17 cellular contexts compared by ENCODE assay signal in the genomic region with DNA sequence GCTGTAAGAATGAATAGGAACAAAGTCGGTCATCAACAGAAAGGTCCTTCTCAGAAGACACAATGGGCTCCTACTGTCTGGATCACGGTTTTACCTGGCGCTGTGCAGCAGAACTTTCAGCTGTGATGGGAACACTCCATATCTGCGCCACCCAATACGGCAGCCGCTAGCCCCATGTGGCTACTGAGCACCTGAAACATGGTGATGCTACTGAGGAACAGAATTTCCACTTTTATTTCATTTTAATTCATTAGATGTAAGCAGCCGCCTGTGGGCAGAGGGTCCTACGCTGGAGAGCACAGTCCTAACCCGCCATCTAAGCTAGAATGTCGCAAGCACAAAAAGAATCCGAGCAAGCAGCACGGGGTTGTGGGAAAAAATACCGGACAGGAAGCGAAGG. TPM values are rescaled to one million over a fixed set of nuclear protein-coding genes. Genes with fewer than 3 reads are reported as not detected.
A peak's percentile ranks its signal among the peaks of the same experiment; 100 is the strongest.
DNase-seq lines count a peak whose midpoint lies in the region; ATAC-seq, FAIRE-seq and TF ChIP-seq lines count a peak whose summit lies in the region.
"Had no signal": no experiment of that assay in that cellular context is flagged by ENCODE, and none has a peak within 500 bp of the region (broad histone marks: within the 10 kb centered on the region; RNA-seq: fewer than 3 reads in every experiment).

No MANE protein-coding gene starts in this region.

- H4K20me1 ChIP-seq in osteoblast (ENCODE audit: insufficient read depth, low read length), result no peaks in the 10 kb centered on the region

- H3K4me3 ChIP-seq in kidney (ENCODE audit: low read length in 2 of 2) (no peak overlapping the region), osteoblast (ENCODE audit: insufficient read depth, low read length) (no peak overlapping the region), upper lobe of right lung (no peak overlapping the region)
- H3K4me3 ChIP-seq: A549, HAP-1 had no signal

- H3K4me3 Mint-ChIP-seq in chondrocyte (ENCODE audit: unreplicated experiment), result no peak overlapping the region
- H3K4me3 Mint-ChIP-seq: CD4-positive, alpha-beta memory T cell had no signal

- H3K27ac ChIP-seq in kidney (ENCODE audit: low read depth in 2 of 2, low read length in 2 of 2) (no peak overlapping the region), osteoblast (ENCODE audit: low read depth, low read length) (no peak overlapping the region), upper lobe of right lung (no peak overlapping the region)
- H3K27ac ChIP-seq: A549, C4-2B had no signal

- peaks cover 29% of the 10 kb centered on the region for H3K27me3 Mint-ChIP-seq in chondrocyte (ENCODE audit: low read depth)

- H3K4me1 Mint-ChIP-seq in chondrocyte (ENCODE audit: low read depth), result peaks cover 10% of the 10 kb centered on the region

- H3K4me2 ChIP-seq in osteoblast (ENCODE audit: insufficient read depth, low read length), result no peak overlapping the region
- H3K4me2 ChIP-seq: A549 had no signal

- H3K9ac ChIP-seq in kidney (ENCODE audit: low read length in 2 of 2), result no peak overlapping the region

- no peaks in the 10 kb centered on the region for H3K36me3 ChIP-seq in kidney (ENCODE audit: control insufficient read depth in 1 of 2, insufficient read depth in 2 of 2, low read length in 2 of 2)
- H3K36me3 ChIP-seq in osteoblast (ENCODE audit: insufficient read depth, low read length), result no peaks in the 10 kb centered on the region
- no peaks in the 10 kb centered on the region for H3K36me3 ChIP-seq in upper lobe of right lung
- H3K36me3 ChIP-seq: BE2C, HAP-1 had no signal

- TF ChIP-seq CTCF in chondrocyte (IDR thresholded peaks at IDR 0.05), result no peak
- TF ChIP-seq CTCF in kidney (IDR thresholded peaks at IDR 0.05; ENCODE audit: borderline replicate concordance, extremely low read depth, insufficient read depth), result no peak
- no peak for TF ChIP-seq CTCF in osteoblast (IDR thresholded peaks at IDR 0.05; ENCODE audit: extremely low read depth, low read depth, low read length)
- no peak for TF ChIP-seq CTCF in upper lobe of right lung (IDR thresholded peaks at IDR 0.05)

- ATAC-seq in upper lobe of right lung (no peak), GM18858 (IDR thresholded peaks at IDR 0.05; ENCODE audit: unreplicated experiment) (no peak)
- no peak for ATAC-seq in stimulated activated naive CD8-positive, alpha-beta T cell treated with anti-CD3 and anti-CD28 coated beads, Interleukin-15, Interleukin-2, amounts not matched to agents 100 U/mL and 50 U/mL, for 24 hours
- ATAC-seq: A549 had no signal

- no peak overlapping the region for H3K27ac Mint-ChIP-seq in chondrocyte (ENCODE audit: unreplicated experiment)
- H3K27ac Mint-ChIP-seq: CD4-positive, alpha-beta memory T cell had no signal

- H3K4me1 ChIP-seq in kidney (ENCODE audit: control insufficient read depth in 1 of 2, insufficient read depth in 1 of 2, low read depth in 1 of 2, low read length in 2 of 2) (no peaks in the 10 kb centered on the region), osteoblast (ENCODE audit: insufficient read depth, low read length) (no peaks in the 10 kb centered on the region), upper lobe of right lung (no peaks in the 10 kb centered on the region)
- H3K4me1 ChIP-seq: A549, BE2C, HAP-1 had no signal

- intact Hi-C loops in kidney (cut with DNase I) (no loop called here), upper lobe of right lung (cut with DNase I) (no loop called here)

- H3K27me3 ChIP-seq in osteoblast (ENCODE audit: insufficient read depth, low read length) (peaks cover 32% of the 10 kb centered on the region), upper lobe of right lung (peaks cover 60% of the 10 kb centered on the region)
- H3K27me3 ChIP-seq: BE2C had no signal

- peaks cover 0 to 3% of the 10 kb centered on the region in 2 donors for H3K9me3 ChIP-seq in kidney (ENCODE audit: control insufficient read depth in 1 of 2, low read length in 2 of 2)
- no peaks in the 10 kb centered on the region for H3K9me3 ChIP-seq in osteoblast (ENCODE audit: low read depth, low read length)
- H3K9me3 ChIP-seq in upper lobe of right lung, result no peaks in the 10 kb centered on the region
- H3K9me3 ChIP-seq: A549, BE2C, HAP-1 had no signal

- H3K9me3 Mint-ChIP-seq in chondrocyte (ENCODE audit: low read depth), result peaks cover 12% of the 10 kb centered on the region

- H3K36me3 Mint-ChIP-seq in chondrocyte (ENCODE audit: low read depth), result no peaks in the 10 kb centered on the region

- no peak overlapping the region for H2AFZ ChIP-seq in osteoblast (ENCODE audit: low read length)

- FAIRE-seq in kidney (lab: Jason Lieb, UNC), result no peak
- FAIRE-seq: A549, GM12891 had no signal

- no peaks in the 10 kb centered on the region for H3K79me2 ChIP-seq in osteoblast (ENCODE audit: insufficient read depth, low read length)

- DNase-seq in chondrocyte (ENCODE audit: low spot score) (peak; percentile 30), kidney (peak; percentile 3), osteoblast (ENCODE audit: insufficient read length, low spot score, missing footprints) (peak; percentile 39), upper lobe of right lung (peak; percentile 36), NOMO-1 (lab: John Stamatoyannopoulos, UW; ENCODE audit: unreplicated experiment in 2 of 2) (no peak)
- no peak for DNase-seq in stimulated activated naive CD8-positive, alpha-beta T cell treated with anti-CD3 and anti-CD28 coated beads, Interleukin-15, Interleukin-2, amounts not matched to agents 100 U/mL and 50 U/mL, for 24 hours
- DNase-seq: BE2C; CD4-positive, alpha-beta memory T cell; DMS79; GOT3 had no signal

RNA-seq across cellular contexts. Expression of gene SULT4A1, which starts 2.7 kb away (rescaled TPM):
- 0.68 to 3.3 TPM (median 2.9 TPM) in 3 replicates for total RNA-seq in chondrocyte
- total RNA-seq in kidney, result 0.57 TPM
- polyA plus RNA-seq in kidney (ENCODE audit: insufficient read depth, low read depth, low replicate concordance), result 0.52 TPM
- total RNA-seq in osteoblast, result under 0.01 TPM in 1 of 2 replicates, not detected in the other
- not detected for total RNA-seq in upper lobe of right lung
- total RNA-seq: CD4-positive, alpha-beta memory T cell had no signal
- polyA plus RNA-seq: A549; CD4-positive, alpha-beta memory T cell had no signal

RNA-seq across cellular contexts. Expression of gene PNPLA5, which starts 32.2 kb away (rescaled TPM):
- total RNA-seq in chondrocyte, result not detected in 3 replicates
- total RNA-seq in kidney, result not detected
- polyA plus RNA-seq in kidney (ENCODE audit: insufficient read depth, low read depth, low replicate concordance), result not detected
- not detected in 2 replicates for total RNA-seq in osteoblast
- not detected for total RNA-seq in upper lobe of right lung
- total RNA-seq: CD4-positive, alpha-beta memory T cell; G401; HT1080 had no signal
- polyA plus RNA-seq: A549; CD4-positive, alpha-beta memory T cell had no signal

RNA-seq across cellular contexts. Expression of gene EFCAB6, which starts 47.5 kb away (rescaled TPM):
- total RNA-seq in chondrocyte, result 0.49 to 1.5 TPM (median 1.1 TPM) in 3 replicates
- total RNA-seq in kidney, result 11.8 TPM
- 1.5 TPM for polyA plus RNA-seq in kidney (ENCODE audit: insufficient read depth, low read depth, low replicate concordance)
- 1.8 and 2.9 TPM in 2 replicates for total RNA-seq in osteoblast
- total RNA-seq in upper lobe of right lung, result 3.6 TPM
- total RNA-seq: HT1080 had no signal

Comparison
In these comparisons a context has a peak if more than half of its experiments do, and no peak if none do; other contexts are left out.
1. DNase-seq: peak in chondrocyte (single experiment), kidney (single experiment), osteoblast (single experiment) and upper lobe of right lung (single experiment); none in stimulated activated naive CD8-positive, alpha-beta T cell treated with anti-CD3 and anti-CD28 coated beads, Interleukin-15, Interleukin-2, amounts not matched to agents 100 U/mL and 50 U/mL, for 24 hours (single experiment) and NOMO-1 (0 of 2).